8 cellular contexts compared by ENCODE assay signal in genomic region chr17:74454197-74455024, GRCh38. TPM values are rescaled to one million over a fixed set of nuclear protein-coding genes. Genes with fewer than 3 reads are reported as not detected.
DNase-seq lines count a peak whose midpoint lies in the region; ATAC-seq and TF ChIP-seq lines count a peak whose summit lies in the region.

No MANE protein-coding gene starts in this region.

- 8% methylated on average over 40 of the region's 40 CpGs; no CpG with 5 or more reads in 1 of the 2 donors for WGBS in body of pancreas, 2 donors

- no peak overlapping the region for H3K27ac Mint-ChIP-seq in immature natural killer cell

- H3K27me3 Mint-ChIP-seq in immature natural killer cell (ENCODE audit: low read depth in 3 of 3): peaks cover 0 to 2% (median 0%) of the 10 kb centered on the region in 3 donors

- H3K4me3 ChIP-seq in body of pancreas: no peak overlapping the region
- peak overlapping the region; percentile 31 for H3K4me3 ChIP-seq in skeletal muscle cell (ENCODE audit: low read depth, low read length)

- H3K9me3 ChIP-seq in body of pancreas: no peaks in the 10 kb centered on the region

- peaks cover 36 to 37% of the 10 kb centered on the region in 2 donors for H3K4me1 Mint-ChIP-seq in immature natural killer cell

- H3K27ac ChIP-seq in body of pancreas: peak overlapping the region; percentile 80 to 92 (median 91)

- in situ Hi-C loops in GM13976 (cut with MboI; ENCODE audit: low sequenced_read_pairs, unreplicated experiment): no loop called here

- TF ChIP-seq POLR2A in body of pancreas (IDR thresholded peaks at IDR 0.05): peak; percentile 58 to 80 (median 79)

- TF ChIP-seq CTCF in GM13976 (IDR thresholded peaks at IDR 0.05; ENCODE audit: borderline replicate concordance, control extremely low read depth, extremely low read depth, insufficient read depth, missing control alignments) (no peak), body of pancreas (IDR thresholded peaks at IDR 0.05) (peak in 6 of 7 experiments; percentile 18 to 56 (median 42))

- peak overlapping the region; percentile 15 to 59 (median 44) for H3K4me3 Mint-ChIP-seq in immature natural killer cell

- H3K4me1 ChIP-seq in body of pancreas: peaks cover 36% of the 10 kb centered on the region

- intact Hi-C loops in body of pancreas (cut with DNase I): no loop called here

- H3K27me3 ChIP-seq in body of pancreas: no peaks in the 10 kb centered on the region

- no peaks in the 10 kb centered on the region for H3K9me3 Mint-ChIP-seq in immature natural killer cell

- DNase-seq in A172 (ENCODE audit: low spot score) (peak; percentile 64), GM13976 (ENCODE audit: low spot score) (peak; percentile 59), NCI-H446 (lab: John Stamatoyannopoulos, UW) (peak; percentile 50 to 84), body of pancreas (peak; percentile 32 to 95 (median 66)), immature natural killer cell (peak in 2 of 3 donors; percentile 67 to 70), skeletal muscle cell (ENCODE audit: low read depth) (peak; percentile 7), 8988T (no peak)

- no peaks in the 10 kb centered on the region for H3K36me3 Mint-ChIP-seq in immature natural killer cell

- ATAC-seq in HG02885 (IDR thresholded peaks at IDR 0.05; ENCODE audit: poor library complexity, unreplicated experiment): peak; percentile 88
- peak; percentile 60 for ATAC-seq in body of pancreas

- no peaks in the 10 kb centered on the region for H3K36me3 ChIP-seq in body of pancreas (replicated peaks in 1 of 2; ENCODE audit: insufficient read depth in 1 of 2, low read depth in 2 of 2)

RNA-seq across cellular contexts. Expression of gene CD300A, which starts 12.0 kb away (rescaled TPM):
- not detected in 2 replicates for total RNA-seq in A172 (2014; rRNA removed; shearing (Covaris generic))
- 1 to 10 TPM; 2.0 to 3.1 TPM for total RNA-seq in body of pancreas
- polyA plus RNA-seq in immature natural killer cell: 100 to 1,000 TPM; 357 to 514 (median 505) TPM

RNA-seq across cellular contexts. Expression of gene GPRC5C, which starts 22.5 kb away (rescaled TPM):
- total RNA-seq in A172 (2014; rRNA removed; shearing (Covaris generic)): 2.7 and 5.9 TPM in 2 replicates
- 10 to 100 TPM; 68.0 to 71.2 TPM for total RNA-seq in body of pancreas
- polyA plus RNA-seq in immature natural killer cell: 1 to 10 TPM in 1 of 3 donors, under 1 TPM in 1, not detected in 1; 0.89 to 3.2 TPM

Comparison
In these comparisons a context has a peak if more than half of its experiments do, and no peak if none do; other contexts are left out.
1. RNA of gene GPRC5C, which starts 22.5 kb away (total RNA-seq): 68.0 to 71.2 TPM in body of pancreas; 2.7 to 5.9 TPM in A172; every median in the first group is over 10 times any median in the second.